Comparison of ENCODE assay signal across 8 cellular contexts in the genomic region with DNA sequence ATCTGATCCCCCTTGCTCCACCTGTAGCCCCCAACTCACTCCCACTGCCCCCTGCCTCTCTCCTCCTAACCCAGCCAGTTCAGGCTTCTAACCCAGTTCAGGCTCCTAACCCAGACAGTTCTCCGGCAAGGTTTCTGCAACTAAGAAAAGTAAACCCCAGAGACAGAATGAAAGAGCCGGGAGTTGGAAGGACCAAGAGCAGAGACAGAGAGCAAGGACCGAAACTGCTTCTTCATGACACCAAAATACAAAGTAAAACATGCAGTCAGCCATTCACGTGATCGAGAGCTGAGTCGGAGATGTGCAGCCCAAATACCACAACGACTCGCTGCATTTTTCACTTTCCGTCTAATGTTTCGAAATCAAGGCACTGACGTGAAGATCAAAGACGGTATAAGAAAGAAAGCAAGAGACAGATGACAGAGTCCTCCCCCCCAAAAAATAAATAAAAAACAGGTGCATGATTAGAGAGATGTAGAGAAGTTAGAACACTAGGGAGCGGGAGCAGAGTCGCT. TPM values are rescaled to one million over a fixed set of nuclear protein-coding genes. Genes with fewer than 3 reads are reported as not detected.
DNase-seq lines count a peak whose midpoint lies in the region; ATAC-seq and TF ChIP-seq lines count a peak whose summit lies in the region.

No MANE protein-coding gene starts in this region.

- no peaks in the 10 kb centered on the region for H3K79me2 ChIP-seq in OCI-LY1 (ENCODE audit: insufficient read depth, low read length)

- no peaks in the 10 kb centered on the region for H3F3A ChIP-seq in OCI-LY1 (ENCODE audit: insufficient read depth, low read length)

- H3K9me3 ChIP-seq in OCI-LY1 (ENCODE audit: low read length) (no peaks in the 10 kb centered on the region), ascending aorta (no peaks in the 10 kb centered on the region)

- peak overlapping the region; percentile 75 for H3K4me3 Mint-ChIP-seq in nephron progenitor cell

- H3K4me3 ChIP-seq in OCI-LY1 (ENCODE audit: low read depth, low read length, poor library complexity, severe bottlenecking) (peak overlapping the region; percentile 62), ascending aorta (peak overlapping the region; percentile 51 to 67)

- peaks cover 20% of the 10 kb centered on the region for H3K4me1 ChIP-seq in OCI-LY1 (ENCODE audit: insufficient read depth, low read length, severe bottlenecking)
- H3K4me1 ChIP-seq in ascending aorta, result no peaks in the 10 kb centered on the region

- DNase-seq in EH (ENCODE audit: low read depth) (peak; percentile 17), ascending aorta (ENCODE audit: low spot score in 2 of 2) (no peak), nephron progenitor cell (no peak), SK-N-DZ (ENCODE audit: low spot score) (no peak), NCI-H524 treated with DMSO at 0.1 percent for 48 hours (lab: John Stamatoyannopoulos, UW) (no peak)

- no peaks in the 10 kb centered on the region; the same call in 1 of the 2 replicates for H3K36me3 ChIP-seq in OCI-LY1 (ENCODE audit: insufficient read depth, low read length)
- no peaks in the 10 kb centered on the region for H3K36me3 ChIP-seq in ascending aorta

- no peak overlapping the region for H3K27ac Mint-ChIP-seq in nephron progenitor cell

- no peak overlapping the region for H3K27ac ChIP-seq in OCI-LY1 (ENCODE audit: low read depth, low read length, poor library complexity, severe bottlenecking)
- peak overlapping the region; percentile 53 to 57 for H3K27ac ChIP-seq in ascending aorta

- H3K9me3 Mint-ChIP-seq in nephron progenitor cell, result no peaks in the 10 kb centered on the region

- peak; percentile 49 for ATAC-seq in GM21723 (IDR thresholded peaks at IDR 0.05; ENCODE audit: unreplicated experiment)
- ATAC-seq in HG02884 (IDR thresholded peaks at IDR 0.05; ENCODE audit: unreplicated experiment), result no peak

- TF ChIP-seq CTCF in OCI-LY1 (IDR thresholded peaks at IDR 0.05; ENCODE audit: low read length) (no peak), ascending aorta (IDR thresholded peaks at IDR 0.05) (no peak), nephron progenitor cell (IDR thresholded peaks at IDR 0.05) (no peak)

- no peaks in the 10 kb centered on the region for H3K36me3 Mint-ChIP-seq in nephron progenitor cell (ENCODE audit: low read depth)

- H4K20me1 ChIP-seq in OCI-LY1 (ENCODE audit: insufficient read depth, low read length), result no peaks in the 10 kb centered on the region

- H3K4me2 ChIP-seq in OCI-LY1 (ENCODE audit: low read length), result peak overlapping the region; percentile 79

- intact Hi-C loops in ascending aorta (cut with DNase I), result no loop called here

- peaks cover 20% of the 10 kb centered on the region for H3K4me1 Mint-ChIP-seq in nephron progenitor cell

- H3K9ac ChIP-seq in OCI-LY1 (ENCODE audit: low read length), result no peak overlapping the region; the same call in 1 of the 2 replicates

- H2AFZ ChIP-seq in OCI-LY1 (ENCODE audit: low read length), result no peak overlapping the region

- H3K27me3 ChIP-seq in OCI-LY1 (ENCODE audit: insufficient read depth, low read length) (no peaks in the 10 kb centered on the region), ascending aorta (no peaks in the 10 kb centered on the region)

- no peaks in the 10 kb centered on the region for H3K9me2 ChIP-seq in OCI-LY1 (ENCODE audit: low read depth, low read length)

- peaks cover 76% of the 10 kb centered on the region for H3K27me3 Mint-ChIP-seq in nephron progenitor cell (ENCODE audit: low read depth, poor library complexity)

RNA-seq across cellular contexts. Expression of gene IL10RA, which starts 0.8 kb away (rescaled TPM):
- 38.6 TPM for total RNA-seq in ascending aorta
- polyA plus RNA-seq in SK-N-DZ (2014; cell fraction: cytosol; rRNA removed), result not detected in 2 replicates
- polyA plus RNA-seq in SK-N-DZ (2014; cell fraction: nucleus; rRNA removed), result not detected in 2 replicates

RNA-seq across cellular contexts. Expression of gene TMPRSS13, which starts 57.8 kb away (rescaled TPM):
- not detected for total RNA-seq in ascending aorta
- polyA plus RNA-seq in SK-N-DZ (2014; cell fraction: cytosol; rRNA removed), result not detected in 2 replicates
- polyA plus RNA-seq in SK-N-DZ (2014; cell fraction: nucleus; rRNA removed), result not detected in 2 replicates
